In genomic region chr4:125010776-125011503, GRCh38 we compare ENCODE assay signal across 1 cellular context.
TF ChIP-seq lines count a peak whose summit lies in the region.

No MANE protein-coding gene starts in this region.

TF ChIP-seq in GM23338, 12 proteins besides CTCF, POLR2A, EP300 and RAD21:
- peak; percentile 97 for TF ChIP-seq ZNF462 (CRISPR knock-in tag; IDR thresholded peaks at IDR 0.05)
- TF ChIP-seq CREB1 (CRISPR knock-in tag; IDR thresholded peaks at IDR 0.05; ENCODE audit: low read depth) = no peak
- 0 out of 2 replicates have a peak, but pooled peaks have one; percentile 69 for TF ChIP-seq ZNF114 (CRISPR knock-in tag; IDR thresholded peaks at IDR 0.05)
- TF ChIP-seq NANOG (IDR thresholded peaks at IDR 0.05; ENCODE audit: borderline replicate concordance) = no peak
- no peak for TF ChIP-seq POLR2AphosphoS5 (IDR thresholded peaks at IDR 0.05; ENCODE audit: low read depth)
- no peak for TF ChIP-seq STAT1 (IDR thresholded peaks at IDR 0.05; ENCODE audit: unreplicated experiment)
